In the genomic region with DNA sequence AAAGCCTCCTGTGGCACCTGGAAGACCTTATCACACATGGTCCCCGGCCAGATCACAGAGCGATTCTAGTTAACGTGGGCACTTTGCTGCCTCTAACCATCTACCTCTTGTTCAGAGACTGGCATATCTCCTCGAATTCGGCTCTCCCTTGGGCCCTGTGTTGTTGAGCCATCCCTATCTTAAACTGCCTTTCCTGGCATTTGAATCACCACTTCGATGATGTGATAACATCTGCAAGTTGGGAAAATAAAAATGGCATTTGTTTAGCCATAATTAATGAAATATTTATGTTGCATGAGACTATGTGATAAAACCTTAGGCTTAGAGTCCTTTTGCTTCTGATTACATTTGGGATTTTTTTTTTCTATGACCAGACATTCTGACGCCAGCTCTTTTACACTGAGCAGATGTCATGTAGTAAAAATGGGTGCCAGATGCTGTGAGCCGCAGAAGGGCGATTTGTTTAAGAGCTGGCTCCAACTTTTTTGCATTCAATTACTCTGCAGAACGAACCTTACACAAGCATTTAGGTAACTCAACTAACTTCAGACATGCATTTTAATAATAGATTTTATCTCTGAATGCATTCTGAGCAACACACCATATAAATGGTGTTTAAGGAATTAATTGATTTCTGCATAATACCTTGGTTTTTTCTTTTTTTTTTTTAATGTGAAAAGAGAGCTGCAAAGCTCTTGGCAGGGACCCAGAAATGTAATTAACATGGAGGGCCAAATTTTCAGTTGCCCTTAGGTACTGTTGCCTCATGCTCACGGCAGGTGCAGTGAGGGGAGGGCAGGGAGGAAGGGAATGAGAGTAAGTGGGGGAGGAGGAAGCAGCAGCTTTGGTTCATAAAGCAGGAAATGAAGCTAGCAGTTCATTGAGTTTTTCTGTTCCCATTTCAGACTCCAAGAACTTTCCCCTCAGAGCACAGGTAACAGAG, we compare ENCODE assay signal across 11 cellular contexts. TPM values are rescaled to one million over a fixed set of nuclear protein-coding genes. Genes with fewer than 3 reads are reported as not detected.
A peak's percentile ranks its signal among the peaks of the same experiment; 100 is the strongest.
DNase-seq lines count a peak whose midpoint lies in the region; ATAC-seq and TF ChIP-seq lines count a peak whose summit lies in the region.
"Had no signal": no experiment of that assay in that cellular context is flagged by ENCODE, and none has a peak within 500 bp of the region (broad histone marks: within the 10 kb centered on the region; RNA-seq: fewer than 3 reads in every experiment).

No MANE protein-coding gene starts in this region.

- intact Hi-C loops in aorta (cut with DNase I): no loop called here

- no peak for TF ChIP-seq CTCF in BE2C (IDR thresholded peaks at IDR 0.05; ENCODE audit: low read depth, low read length)

- no peaks in the 10 kb centered on the region for H3K9me3 ChIP-seq in BE2C
- no peaks in the 10 kb centered on the region for H3K9me3 ChIP-seq in aorta (ENCODE audit: control insufficient read depth, low read length)
- H3K9me3 ChIP-seq: right lobe of liver had no signal

- ATAC-seq in HG02973 (IDR thresholded peaks at IDR 0.05; ENCODE audit: unreplicated experiment): no peak
- ATAC-seq in HG02763 (IDR thresholded peaks at IDR 0.05; ENCODE audit: unreplicated experiment): no peak
- ATAC-seq in HG02870 (IDR thresholded peaks at IDR 0.05; ENCODE audit: unreplicated experiment): no peak
- no peak for ATAC-seq in aorta (ENCODE audit: low FRiP score)
- ATAC-seq: right lobe of liver had no signal

- H3K27ac ChIP-seq in aorta (ENCODE audit: low read depth in 1 of 2, low read length in 2 of 2): no peak overlapping the region
- H3K27ac ChIP-seq: epithelial cell of prostate, right lobe of liver had no signal

- peaks cover 2% of the 10 kb centered on the region for H3K36me3 ChIP-seq in BE2C
- H3K36me3 ChIP-seq in aorta (ENCODE audit: control insufficient read depth in 1 of 2, insufficient read depth in 2 of 2, low read length in 1 of 2): peaks cover 0 to under 1% of the 10 kb centered on the region in 2 donors
- H3K36me3 ChIP-seq: right lobe of liver had no signal

- H3K27me3 ChIP-seq in BE2C (no peaks in the 10 kb centered on the region), aorta (ENCODE audit: control insufficient read depth in 1 of 2, insufficient read depth in 2 of 2, low read length in 1 of 2) (no peaks in the 10 kb centered on the region)
- H3K27me3 ChIP-seq: right lobe of liver had no signal

- DNase-seq in BE2C (peak; percentile 80), M059J (ENCODE audit: low read depth) (peak; percentile 81), NCI-H82 treated with DMSO at 0.1 percent for 48 hours (lab: John Stamatoyannopoulos, UW; ENCODE audit: unreplicated experiment) (peak; percentile 83), iPS-NIHi7 (ENCODE audit: extremely low spot score) (peak; percentile 28), aorta (no peak)
- DNase-seq: activated CD8-positive, alpha-beta memory T cell treated with anti-CD3 and anti-CD28 coated beads, Interleukin-2, amount 50 U/mL, for 48 hours; right lobe of liver had no signal

- 27 to 38% methylated on average over 11 of the region's 11 CpGs for WGBS in aorta, 2 donors

- peak overlapping the region; percentile 35 for H3K4me3 ChIP-seq in BE2C (ENCODE audit: low read depth, low read length)
- H3K4me3 ChIP-seq in aorta (ENCODE audit: low read length in 2 of 2): no peak overlapping the region
- H3K4me3 ChIP-seq: right lobe of liver had no signal

- H3K4me1 ChIP-seq in BE2C (peaks cover 32% of the 10 kb centered on the region), aorta (ENCODE audit: control insufficient read depth in 1 of 2, insufficient read depth in 2 of 2, low read length in 2 of 2) (peaks cover 0 to 3% of the 10 kb centered on the region in 2 donors)
- H3K4me1 ChIP-seq: right lobe of liver had no signal

RNA-seq across cellular contexts. Expression of a gene that starts 58.3 kb away (rescaled TPM):
- 60.0 TPM for polyA plus RNA-seq in BE2C (2012; ENCODE audit: insufficient read depth, insufficient read length, low read depth)
- total RNA-seq in M059J (2014; rRNA removed; shearing (Covaris generic)): 38.5 and 46.4 TPM in 2 replicates
- total RNA-seq in aorta: 100 to 1,000 TPM; 137 to 159 TPM
- 10 to 100 TPM; 30.4 to 50.6 TPM for polyA plus RNA-seq in aorta

Comparison
In these comparisons a context has a peak if more than half of its experiments do, and no peak if none do; other contexts are left out.
1. DNase-seq: peak in BE2C (single experiment), M059J (single experiment), NCI-H82 treated with DMSO at 0.1 percent for 48 hours (single experiment) and iPS-NIHi7 (single experiment); none in aorta (0 of 2).